In genomic region chr10:100710151-100710871, GRCh38 we compare ENCODE assay signal across 16 cellular contexts. TPM values are rescaled to one million over a fixed set of nuclear protein-coding genes. Genes with fewer than 3 reads are reported as not detected.
A peak's percentile ranks its signal among the peaks of the same experiment; 100 is the strongest.
DNase-seq lines count a peak whose midpoint lies in the region; ATAC-seq and TF ChIP-seq lines count a peak whose summit lies in the region.
"Had no signal": no experiment of that assay in that cellular context is flagged by ENCODE, and none has a peak within 500 bp of the region (broad histone marks: within the 10 kb centered on the region; RNA-seq: fewer than 3 reads in every experiment).

No MANE protein-coding gene starts in this region.

- H3K27ac Mint-ChIP-seq in endothelial cell (ENCODE audit: unreplicated experiment) (no peak overlapping the region), neural crest cell (ENCODE audit: unreplicated experiment) (no peak overlapping the region)
- H3K27ac Mint-ChIP-seq: dendritic cell treated with granulocyte-macrophage colony-stimulating factor and Interleukin-4, amounts not matched to agents 40 ng/mL and 50 ng/mL, for 4 days had no signal

- H3K36me3 Mint-ChIP-seq in endothelial cell (ENCODE audit: low read depth, unreplicated experiment) (peaks cover 3% of the 10 kb centered on the region), neural crest cell (ENCODE audit: low read depth) (peaks cover 3% of the 10 kb centered on the region)

- H3K4me3 ChIP-seq in MG63 (no peak overlapping the region), tibial artery (peak overlapping the region in 1 of 2 donors; percentile 8)
- H3K4me3 ChIP-seq: PC-9 had no signal

- H3K27ac ChIP-seq in tibial artery: no peak overlapping the region
- H3K27ac ChIP-seq: PC-9, upper lobe of left lung had no signal

- H3K36me3 ChIP-seq in MG63 (no peaks in the 10 kb centered on the region), tibial artery (no peaks in the 10 kb centered on the region)
- H3K36me3 ChIP-seq: upper lobe of left lung had no signal

- ATAC-seq in GM18502 (IDR thresholded peaks at IDR 0.05; ENCODE audit: poor library complexity, unreplicated experiment): no peak
- no peak for ATAC-seq in GM18519 (IDR thresholded peaks at IDR 0.05; ENCODE audit: low FRiP score, unreplicated experiment)
- no peak for ATAC-seq in GM19467 (IDR thresholded peaks at IDR 0.05; ENCODE audit: unreplicated experiment)

- peaks cover 0 to 19% (median 10%) of the 10 kb centered on the region in 4 donors for H3K4me1 ChIP-seq in tibial artery

- H3K4me1 Mint-ChIP-seq in endothelial cell (ENCODE audit: unreplicated experiment) (peaks cover 8% of the 10 kb centered on the region), neural crest cell (peaks cover 25% of the 10 kb centered on the region)

- H3K4me3 Mint-ChIP-seq in endothelial cell (ENCODE audit: unreplicated experiment) (no peak overlapping the region), neural crest cell (peak overlapping the region; percentile 42)
- H3K4me3 Mint-ChIP-seq: dendritic cell treated with granulocyte-macrophage colony-stimulating factor and Interleukin-4, amounts not matched to agents 40 ng/mL and 50 ng/mL, for 4 days had no signal

- peaks cover 3% of the 10 kb centered on the region; the same call in 1 of the 2 replicates for H3K27me3 ChIP-seq in MG63
- peaks cover 0 to 93% of the 10 kb centered on the region in 2 donors for H3K27me3 ChIP-seq in tibial artery

- intact Hi-C loops in tibial artery (cut with DNase I; ENCODE audit: low total_unique reads): no loop called here

- no peaks in the 10 kb centered on the region for H3K9me3 Mint-ChIP-seq in endothelial cell (ENCODE audit: unreplicated experiment)
- no peaks in the 10 kb centered on the region for H3K9me3 Mint-ChIP-seq in neural crest cell
- H3K9me3 Mint-ChIP-seq: dendritic cell treated with granulocyte-macrophage colony-stimulating factor and Interleukin-4, amounts not matched to agents 40 ng/mL and 50 ng/mL, for 4 days had no signal

- H3K9me3 ChIP-seq in MG63 (no peaks in the 10 kb centered on the region), tibial artery (no peaks in the 10 kb centered on the region)
- H3K9me3 ChIP-seq: upper lobe of left lung had no signal

- TF ChIP-seq CTCF in endothelial cell (IDR thresholded peaks at IDR 0.05; ENCODE audit: unreplicated experiment): no peak
- TF ChIP-seq CTCF in neural crest cell (conservative IDR thresholded peaks at IDR 0.05): no peak
- TF ChIP-seq CTCF in tibial artery (IDR thresholded peaks at IDR 0.05): no peak

- peak; percentile 25 for DNase-seq in EH (ENCODE audit: low read depth)
- DNase-seq in MG63: peak; percentile 20
- peak; percentile 43 for DNase-seq in endothelial cell (ENCODE audit: low spot score)
- DNase-seq in neural crest cell (ENCODE audit: low read depth, low spot score): peak; percentile 55
- DNase-seq in tibial artery: no peak
- DNase-seq: activated effector memory CD4-positive, alpha-beta T cell treated with anti-CD3 and anti-CD28 coated beads, Interleukin-2, amount 50 U/mL, for 16 hours; Calu3; hippocampal formation; NCI-H1048; PC-9 had no signal

- H3K27me3 Mint-ChIP-seq in endothelial cell (ENCODE audit: unreplicated experiment) (peaks cover 34% of the 10 kb centered on the region), neural crest cell (ENCODE audit: low read depth) (peaks cover 100% of the 10 kb centered on the region)

RNA-seq across cellular contexts. Expression of gene PAX2, which starts 35.1 kb away (rescaled TPM):
- not detected in 2 replicates for total RNA-seq in MG63 (2014; rRNA removed; shearing (Covaris generic); ENCODE audit: low replicate concordance)
- total RNA-seq in endothelial cell (ENCODE audit: unreplicated experiment) (17.4 TPM), neural crest cell (1.0 and 1.5 TPM in 2 replicates)
- total RNA-seq: Calu3, omental fat pad, PC-9 had no signal

Comparison
In these comparisons a context has a peak if more than half of its experiments do, and no peak if none do; other contexts are left out.
1. DNase-seq: peak in EH (single experiment), MG63 (single experiment), endothelial cell (single experiment) and neural crest cell (single experiment); none in tibial artery (0 of 2).